22 cellular contexts compared by ENCODE assay signal in genomic region chr20:53394433-53394832, GRCh38.
"Had no signal": no experiment of that assay in that cellular context is flagged by ENCODE, and none has a peak within 500 bp of the region (broad histone marks: within the 10 kb centered on the region; RNA-seq: fewer than 3 reads in every experiment).

No MANE protein-coding gene starts in this region.

- H3K4me3 ChIP-seq: esophagus muscularis mucosa, gastrocnemius medialis, hepatocyte, lung, right atrium auricular region, tibial artery, upper lobe of left lung, uterus had no signal

- H3K27ac Mint-ChIP-seq: dendritic cell treated with granulocyte-macrophage colony-stimulating factor and Interleukin-4, amounts not matched to agents 40 ng/mL and 50 ng/mL, for 4 days; effector memory CD8-positive, alpha-beta T cell; naive B cell; stimulated activated effector memory CD8-positive, alpha-beta T cell treated with anti-CD3 and anti-CD28 coated beads, Interleukin-12 subunit alpha, Interleukin-12 subunit beta, amount 100 ng/mL, for 72 hours had no signal

- H3K9me3 Mint-ChIP-seq: dendritic cell treated with granulocyte-macrophage colony-stimulating factor and Interleukin-4, amounts not matched to agents 40 ng/mL and 50 ng/mL, for 4 days; effector memory CD8-positive, alpha-beta T cell; stimulated activated effector memory CD8-positive, alpha-beta T cell treated with anti-CD3 and anti-CD28 coated beads, Interleukin-12 subunit alpha, Interleukin-12 subunit beta, amount 100 ng/mL, for 72 hours had no signal

- DNase-seq: cerebellar nuclear complex; effector memory CD8-positive, alpha-beta T cell; gastrocnemius medialis; glutamatergic neuron; mesenchymal stem cell; midbrain; naive B cell; posterior cingulate gyrus; stimulated activated CD4-positive, alpha-beta T cell treated with anti-CD3 and anti-CD28 coated beads, Interleukin-4, amount 100 ng/mL, for 1 hour; stimulated activated CD8-positive, alpha-beta memory T cell treated with anti-CD3 and anti-CD28 coated beads, Interleukin-4, amount 100 ng/mL, for 48 hours; stimulated activated naive CD8-positive, alpha-beta T cell treated with anti-CD3 and anti-CD28 coated beads, Interleukin-15, Interleukin-2, amounts not matched to agents 100 U/mL and 50 U/mL, for 24 hours; tibial artery; upper lobe of left lung; uterus had no signal

- H3K4me3 Mint-ChIP-seq: dendritic cell treated with granulocyte-macrophage colony-stimulating factor and Interleukin-4, amounts not matched to agents 40 ng/mL and 50 ng/mL, for 4 days; effector memory CD8-positive, alpha-beta T cell; stimulated activated effector memory CD8-positive, alpha-beta T cell treated with anti-CD3 and anti-CD28 coated beads, Interleukin-12 subunit alpha, Interleukin-12 subunit beta, amount 100 ng/mL, for 72 hours had no signal

- H3K27ac ChIP-seq: epithelial cell of prostate, esophagus muscularis mucosa, hepatocyte, neutrophil, tibial artery, uterus had no signal

- H3K27me3 ChIP-seq: esophagus muscularis mucosa, gastrocnemius medialis, hepatocyte, neutrophil, right atrium auricular region, tibial artery, upper lobe of left lung, uterus had no signal

- H3K9me3 ChIP-seq: esophagus muscularis mucosa, gastrocnemius medialis, neutrophil, right atrium auricular region, tibial artery, upper lobe of left lung, uterus had no signal

- H3K4me1 Mint-ChIP-seq: naive B cell; stimulated activated effector memory CD8-positive, alpha-beta T cell treated with anti-CD3 and anti-CD28 coated beads, Interleukin-12 subunit alpha, Interleukin-12 subunit beta, amount 100 ng/mL, for 72 hours had no signal

- ATAC-seq: effector memory CD8-positive, alpha-beta T cell; stimulated activated effector memory CD8-positive, alpha-beta T cell treated with anti-CD3 and anti-CD28 coated beads, Interleukin-12 subunit alpha, Interleukin-12 subunit beta, amount 100 ng/mL, for 72 hours; stimulated activated naive CD8-positive, alpha-beta T cell treated with anti-CD3 and anti-CD28 coated beads, Interleukin-15, Interleukin-2, amounts not matched to agents 100 U/mL and 50 U/mL, for 24 hours had no signal

- H3K36me3 ChIP-seq: esophagus muscularis mucosa, gastrocnemius medialis, neutrophil, right atrium auricular region, tibial artery, upper lobe of left lung, uterus had no signal

- H3K36me3 Mint-ChIP-seq: naive B cell; stimulated activated effector memory CD8-positive, alpha-beta T cell treated with anti-CD3 and anti-CD28 coated beads, Interleukin-12 subunit alpha, Interleukin-12 subunit beta, amount 100 ng/mL, for 72 hours had no signal

- H3K4me1 ChIP-seq: right atrium auricular region, tibial artery, uterus had no signal
